15 cellular contexts compared by ENCODE assay signal in the genomic region with DNA sequence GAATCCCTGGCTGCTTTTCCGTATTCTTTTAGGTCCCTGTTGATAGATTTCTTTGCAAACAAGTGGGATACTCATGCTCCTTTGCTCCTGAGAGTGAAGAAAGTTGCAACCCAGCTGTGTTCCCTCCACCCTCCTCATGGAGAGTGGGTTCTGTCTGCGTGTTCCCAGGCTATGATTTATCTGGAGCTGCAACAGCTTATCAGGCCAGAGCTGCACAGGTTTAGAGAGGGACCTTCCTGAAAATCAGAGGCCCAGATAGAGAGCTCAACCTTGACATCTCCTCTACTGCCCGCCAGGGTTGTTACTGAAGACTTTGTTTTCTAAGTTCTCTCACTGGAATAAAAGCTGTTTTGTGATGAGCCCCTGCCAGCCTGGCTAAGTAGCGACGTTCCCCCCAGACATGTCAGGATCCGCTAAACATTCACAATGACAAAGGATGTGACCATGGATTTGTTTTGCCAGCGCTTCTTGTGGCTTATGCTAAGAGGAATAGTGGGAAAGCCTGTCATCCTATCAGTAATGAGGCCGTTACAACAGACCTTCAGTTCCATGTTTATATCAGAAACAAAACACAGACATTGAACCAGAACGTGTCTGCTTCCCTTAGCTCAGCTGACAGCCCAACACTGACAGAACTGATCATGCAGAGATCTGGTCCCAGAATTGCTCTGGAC. TPM values are rescaled to one million over a fixed set of nuclear protein-coding genes. Genes with fewer than 3 reads are reported as not detected.
DNase-seq lines count a peak whose midpoint lies in the region; TF ChIP-seq lines count a peak whose summit lies in the region.
"Had no signal": no experiment of that assay in that cellular context is flagged by ENCODE, and none has a peak within 500 bp of the region (broad histone marks: within the 10 kb centered on the region; RNA-seq: fewer than 3 reads in every experiment).

No MANE protein-coding gene starts in this region.

- no peak overlapping the region for H3K4me3 ChIP-seq in neural cell (ENCODE audit: low read length)

- H3F3A ChIP-seq in neural cell (ENCODE audit: insufficient read depth, low read length, poor library complexity, severe bottlenecking) = no peaks in the 10 kb centered on the region

- H3K27ac ChIP-seq in caudate nucleus (ENCODE audit: low read depth, low read length) (peak overlapping the region; percentile 46), neural cell (ENCODE audit: low read length) (no peak overlapping the region)
- H3K27ac ChIP-seq: 22Rv1 had no signal

- peak; percentile 18 for DNase-seq in DMS153 (lab: John Stamatoyannopoulos, UW)
- no peak for DNase-seq in DMS153 treated with DMSO at 0.1 percent for 48 hours (lab: John Stamatoyannopoulos, UW; ENCODE audit: unreplicated experiment)
- peak; percentile 16 for DNase-seq in COR-L47 (lab: John Stamatoyannopoulos, UW)
- DNase-seq in caudate nucleus (lab: John Stamatoyannopoulos, UW) = no peak
- DNase-seq in effector CD4-positive, alpha-beta T cell = no peak
- DNase-seq in stimulated activated CD8-positive, alpha-beta memory T cell treated with anti-CD3 and anti-CD28 coated beads, Interleukin-4, amount 100 ng/mL, for 48 hours = no peak
- no peak for DNase-seq in NCI-H2171 treated with DMSO at 0.1 percent for 48 hours (lab: John Stamatoyannopoulos, UW)
- DNase-seq: DMS53, NCI-H1417 treated with DMSO at 0.1 percent for 48 hours, NCI-H2029, NCI-H226, NCI-H69, SHP77 treated with DMSO at 0.1 percent for 48 hours had no signal

- no peak for TF ChIP-seq RAD21 in neural cell (conservative IDR thresholded peaks at IDR 0.05)

- no peak for TF ChIP-seq CTCF in neural cell (IDR thresholded peaks at IDR 0.05; ENCODE audit: poor library complexity, severe bottlenecking)

- no peak overlapping the region for H2AFZ ChIP-seq in neural cell (ENCODE audit: low read depth, low read length)

- no peak overlapping the region for H3K9ac ChIP-seq in neural cell (ENCODE audit: low read length)

- H3K36me3 ChIP-seq in neural cell (ENCODE audit: insufficient read depth, low read length) = no peaks in the 10 kb centered on the region

- no peaks in the 10 kb centered on the region for H4K20me1 ChIP-seq in neural cell (ENCODE audit: insufficient read depth)

- no peaks in the 10 kb centered on the region for H3K9me2 ChIP-seq in neural cell (ENCODE audit: insufficient read depth, low read length)

- no peaks in the 10 kb centered on the region for H3K27me3 ChIP-seq in neural cell (ENCODE audit: insufficient read depth, low read depth, low read length)

- no peaks in the 10 kb centered on the region for H3K9me3 ChIP-seq in neural cell (ENCODE audit: low read length)

- no peaks in the 10 kb centered on the region for H3K79me2 ChIP-seq in neural cell (replicated peaks; ENCODE audit: insufficient read depth, low read length)

- H3K4me2 ChIP-seq in neural cell (ENCODE audit: low read length) = no peak overlapping the region

- peak; percentile 62 for TF ChIP-seq EP300 in neural cell (conservative IDR thresholded peaks at IDR 0.05; ENCODE audit: poor library complexity, severe bottlenecking)

TF ChIP-seq in neural cell, 6 proteins besides CTCF, POLR2A, EP300 and RAD21:
- no peak for TF ChIP-seq SMC3 (conservative IDR thresholded peaks at IDR 0.05; ENCODE audit: poor library complexity)
- peak; percentile 40 for TF ChIP-seq POLR2AphosphoS5 (IDR thresholded peaks at IDR 0.05)

RNA-seq across cellular contexts. Expression of a gene that starts 58.5 kb away (rescaled TPM):
- polyA plus RNA-seq in neural cell = 0.16 TPM in 1 of 2 replicates, not detected in the other
- not detected in 2 replicates for polyA minus RNA-seq in neural cell

Comparison
In these comparisons a context has a peak if more than half of its experiments do, and no peak if none do; other contexts are left out.
1. DNase-seq: peak in DMS153 (single experiment) and COR-L47 (single experiment); none in DMS153 treated with DMSO at 0.1 percent for 48 hours (single experiment), caudate nucleus (0 of 61), effector CD4-positive, alpha-beta T cell (single experiment), stimulated activated CD8-positive, alpha-beta memory T cell treated with anti-CD3 and anti-CD28 coated beads, Interleukin-4, amount 100 ng/mL, for 48 hours (single experiment) and NCI-H2171 treated with DMSO at 0.1 percent for 48 hours (single experiment).